In genomic region chr6:99393698-99394531, GRCh38 we compare ENCODE assay signal across 8 cellular contexts.
DNase-seq lines count a peak whose midpoint lies in the region; ATAC-seq lines count a peak whose summit lies in the region.

COQ3 (minus strand) TSS chr6:99394195; CDS start chr6:99394179, 16 bp downstream.

- in situ Hi-C loops in ACHN (cut with HindIII; ENCODE audit: low pct_ligation_motif_present, low pct_unique_long_range_greater_than_20kb, low sequenced_read_pairs), result no loop called here

- ATAC-seq in GM18858 (IDR thresholded peaks at IDR 0.05; ENCODE audit: unreplicated experiment) (peak; percentile 63), HG03066 (IDR thresholded peaks at IDR 0.05; ENCODE audit: low read depth, unreplicated experiment) (peak; percentile 68)

- DNase-seq in ACHN (peak; percentile 76), NCI-H2196 treated with DMSO at 0.1 percent for 48 hours (lab: John Stamatoyannopoulos, UW; ENCODE audit: unreplicated experiment) (peak; percentile 45), islet precursor cell (peak; percentile 97)
- peak; percentile 21 for DNase-seq in activated CD4-positive, CD25-positive, alpha-beta regulatory T cell treated with anti-CD3 and anti-CD28 coated beads, Interleukin-2, amount 50 U/mL, for 16 hours (ENCODE audit: low read depth, low spot score)
- peak; percentile 59 for DNase-seq in central memory CD4-positive, alpha-beta T cell
- DNase-seq in stimulated activated CD4-positive, alpha-beta T cell treated with anti-CD3 and anti-CD28 coated beads, Interleukin-12 subunit alpha, Interleukin-12 subunit beta, amount 100 ng/mL, for 4 hours, result peak; percentile 66

Comparison
In these comparisons a context has a peak if more than half of its experiments do, and no peak if none do; other contexts are left out.
1. Peak in every context shown above with its lines: DNase-seq and ATAC-seq.
2. DNase-seq: peak in every context shown above with its lines; median percentile 97 in islet precursor cell; 76 in ACHN; 66 in stimulated activated CD4-positive, alpha-beta T cell treated with anti-CD3 and anti-CD28 coated beads, Interleukin-12 subunit alpha, Interleukin-12 subunit beta, amount 100 ng/mL, for 4 hours; 59 in central memory CD4-positive, alpha-beta T cell; 45 in NCI-H2196 treated with DMSO at 0.1 percent for 48 hours; 21 in activated CD4-positive, CD25-positive, alpha-beta regulatory T cell treated with anti-CD3 and anti-CD28 coated beads, Interleukin-2, amount 50 U/mL, for 16 hours.